ENCODE assay signal across 10 cellular contexts in the genomic region with DNA sequence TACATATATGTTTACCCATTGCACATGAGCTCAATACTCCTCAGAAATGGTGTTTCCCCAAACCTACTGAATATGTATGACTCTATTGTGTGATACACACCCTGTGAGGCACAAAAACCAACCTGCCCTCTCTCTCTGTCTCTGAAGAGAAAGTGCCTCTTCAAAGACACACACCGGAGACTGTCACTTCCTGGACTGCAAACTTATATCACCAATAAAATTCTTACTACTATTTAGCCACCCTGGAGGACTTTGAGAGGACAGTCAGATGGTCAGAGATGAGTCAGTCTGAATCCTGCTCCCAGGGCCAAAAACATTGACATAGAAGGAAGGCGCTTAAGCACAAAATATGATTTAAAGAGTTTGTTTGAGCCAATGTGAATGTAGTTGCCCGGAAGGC.
A peak's percentile ranks its signal among the peaks of the same experiment; 100 is the strongest.
DNase-seq lines count a peak whose midpoint lies in the region; ATAC-seq and TF ChIP-seq lines count a peak whose summit lies in the region.
"Had no signal": no experiment of that assay in that cellular context is flagged by ENCODE, and none has a peak within 500 bp of the region (broad histone marks: within the 10 kb centered on the region; RNA-seq: fewer than 3 reads in every experiment).

No MANE protein-coding gene starts in this region.

- H3K4me1 ChIP-seq in SJCRH30 (no peaks in the 10 kb centered on the region), uterus (no peaks in the 10 kb centered on the region)

- DNase-seq in HT1080 (ENCODE audit: low read depth) (peak; percentile 70), choroid plexus epithelial cell (ENCODE audit: low read depth) (peak; percentile 47), SJCRH30 (no peak), T1000 (lab: John Stamatoyannopoulos, UW) (no peak), uterus (no peak)
- DNase-seq in activated CD4-positive, alpha-beta T cell treated with anti-CD3 and anti-CD28 coated beads for 48 hours = peak; percentile 57
- peak; percentile 58 for DNase-seq in stimulated activated CD4-positive, alpha-beta T cell treated with anti-CD3 and anti-CD28 coated beads, Interleukin-1b, Interleukin-23, amount 100 ng/mL, for 48 hours
- DNase-seq: left lung, SW 1271 had no signal

- ATAC-seq in GM19351 (IDR thresholded peaks at IDR 0.05; ENCODE audit: unreplicated experiment) = no peak

- intact Hi-C loops in uterus (cut with DNase I; ENCODE audit: low total_unique reads) = no loop called here

- H3K4me3 ChIP-seq in choroid plexus epithelial cell (ENCODE audit: low read depth, low read length) (no peak overlapping the region), SJCRH30 (no peak overlapping the region), uterus (no peak overlapping the region)
- H3K4me3 ChIP-seq: left lung had no signal

- H3K27ac ChIP-seq in SJCRH30 = no peak overlapping the region
- H3K27ac ChIP-seq in uterus = no peak overlapping the region
- H3K27ac ChIP-seq: left lung had no signal

- H3K36me3 ChIP-seq in SJCRH30 (no peaks in the 10 kb centered on the region), uterus (no peaks in the 10 kb centered on the region)
- H3K36me3 ChIP-seq: left lung had no signal

- H3K27me3 ChIP-seq in SJCRH30 (no peaks in the 10 kb centered on the region), uterus (no peaks in the 10 kb centered on the region)

- no peak for TF ChIP-seq CTCF in choroid plexus epithelial cell (conservative IDR thresholded peaks at IDR 0.05; ENCODE audit: low read depth, low read length)
- no peak for TF ChIP-seq CTCF in uterus (IDR thresholded peaks at IDR 0.05)

- H3K9me3 ChIP-seq in SJCRH30 (replicated peaks) (no peaks in the 10 kb centered on the region), uterus (no peaks in the 10 kb centered on the region)
- H3K9me3 ChIP-seq: left lung had no signal

- TF ChIP-seq POLR2A in uterus (IDR thresholded peaks at IDR 0.05) = no peak

Comparison
In these comparisons a context has a peak if more than half of its experiments do, and no peak if none do; other contexts are left out.
1. DNase-seq: peak in HT1080 (single experiment), activated CD4-positive, alpha-beta T cell treated with anti-CD3 and anti-CD28 coated beads for 48 hours (single experiment), choroid plexus epithelial cell (single experiment) and stimulated activated CD4-positive, alpha-beta T cell treated with anti-CD3 and anti-CD28 coated beads, Interleukin-1b, Interleukin-23, amount 100 ng/mL, for 48 hours (single experiment); none in SJCRH30 (0 of 2), T1000 (single experiment) and uterus (0 of 2).